26 cellular contexts compared by ENCODE assay signal in genomic region chr22:44823396-44823795, GRCh38.
"Had no signal": no experiment of that assay in that cellular context is flagged by ENCODE, and none has a peak within 500 bp of the region (broad histone marks: within the 10 kb centered on the region; RNA-seq: fewer than 3 reads in every experiment).

No MANE protein-coding gene starts in this region.

- H3K9me3 ChIP-seq: adrenal gland, body of pancreas, colonic mucosa, gastroesophageal sphincter, right atrium auricular region, SK-N-SH, thoracic aorta, vagina had no signal

- H3K27me3 ChIP-seq: adrenal gland, body of pancreas, cardiac muscle cell, colonic mucosa, right atrium auricular region, vagina had no signal

- H2AFZ ChIP-seq: parathyroid adenoma had no signal

- H3K79me2 ChIP-seq: parathyroid adenoma had no signal

- FAIRE-seq: islet of Langerhans had no signal

- H3K4me3 ChIP-seq: adrenal gland, body of pancreas, cardiac muscle cell, colonic mucosa, gastroesophageal sphincter, right atrium auricular region, thoracic aorta, vagina had no signal

- DNase-seq: activated B cell treated with CpG ODN at 0.5 μM for 24 hours; activated CD4-positive, alpha-beta T cell treated with anti-CD3 and anti-CD28 coated beads for 36 hours; activated CD4-positive, alpha-beta T cell treated with anti-CD3 and anti-CD28 coated beads, Interleukin-2, amount 50 U/mL, for 4 hours; activated naive CD4-positive, alpha-beta T cell; activated naive CD8-positive, alpha-beta T cell treated with anti-CD3 and anti-CD28 coated beads for 36 hours; activated T-cell treated with anti-CD3 and anti-CD28 coated beads for 4 hours; activated T-cell treated with anti-CD3 and anti-CD28 coated beads, Interleukin-2, amount 50 U/mL, for 72 hours; adrenal gland; body of pancreas; cerebellar nuclear complex; colonic mucosa; effector CD8-positive, alpha-beta T cell; hypothalamus; mammary epithelial cell; nucleus accumbens; SK-N-SH; stimulated activated naive CD4-positive, alpha-beta T cell; T-helper 2 cell; trophoblast cell had no signal

- H3K4me1 ChIP-seq: adrenal gland, colonic mucosa, gastroesophageal sphincter, parathyroid adenoma, vagina had no signal

- ATAC-seq: activated CD4-positive, alpha-beta T cell treated with anti-CD3 and anti-CD28 coated beads for 36 hours; activated T-cell treated with anti-CD3 and anti-CD28 coated beads, Interleukin-2, amount 50 U/mL, for 72 hours; body of pancreas; gastroesophageal sphincter had no signal

- H3K27ac ChIP-seq: adrenal gland, body of pancreas, cardiac muscle cell, colonic mucosa, gastroesophageal sphincter, parathyroid adenoma, right atrium auricular region, thoracic aorta, vagina had no signal

- H3K4me2 ChIP-seq: SK-N-SH had no signal

- H3K36me3 ChIP-seq: adrenal gland, cardiac muscle cell, colonic mucosa, gastroesophageal sphincter, right atrium auricular region, thoracic aorta, vagina had no signal
